In the genomic region with DNA sequence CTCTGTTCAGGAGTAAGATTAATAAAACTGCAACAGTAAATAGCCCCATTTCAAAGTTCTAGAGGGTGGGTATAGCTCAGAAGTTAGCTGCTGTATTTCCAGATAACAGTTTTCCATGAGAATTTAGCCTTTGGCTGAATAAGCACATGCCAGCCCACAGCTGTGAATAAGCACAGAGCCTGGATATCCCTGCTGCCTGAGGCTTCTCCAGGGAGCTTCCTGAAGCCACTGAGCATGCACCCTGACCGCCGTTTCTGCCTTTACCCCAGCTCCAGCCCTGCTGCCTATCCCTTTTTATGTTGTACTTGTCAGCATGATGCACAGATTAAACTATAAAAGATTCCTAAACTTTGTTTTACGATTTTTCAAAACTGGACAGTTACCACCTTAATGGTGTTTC, we compare ENCODE assay signal across 1 cellular context.
TF ChIP-seq lines count a peak whose summit lies in the region.

No MANE protein-coding gene starts in this region.

TF ChIP-seq in K562, 482 proteins besides CTCF, POLR2A, EP300 and RAD21 (continued from another document):
- TF ChIP-seq, protein P1, sequence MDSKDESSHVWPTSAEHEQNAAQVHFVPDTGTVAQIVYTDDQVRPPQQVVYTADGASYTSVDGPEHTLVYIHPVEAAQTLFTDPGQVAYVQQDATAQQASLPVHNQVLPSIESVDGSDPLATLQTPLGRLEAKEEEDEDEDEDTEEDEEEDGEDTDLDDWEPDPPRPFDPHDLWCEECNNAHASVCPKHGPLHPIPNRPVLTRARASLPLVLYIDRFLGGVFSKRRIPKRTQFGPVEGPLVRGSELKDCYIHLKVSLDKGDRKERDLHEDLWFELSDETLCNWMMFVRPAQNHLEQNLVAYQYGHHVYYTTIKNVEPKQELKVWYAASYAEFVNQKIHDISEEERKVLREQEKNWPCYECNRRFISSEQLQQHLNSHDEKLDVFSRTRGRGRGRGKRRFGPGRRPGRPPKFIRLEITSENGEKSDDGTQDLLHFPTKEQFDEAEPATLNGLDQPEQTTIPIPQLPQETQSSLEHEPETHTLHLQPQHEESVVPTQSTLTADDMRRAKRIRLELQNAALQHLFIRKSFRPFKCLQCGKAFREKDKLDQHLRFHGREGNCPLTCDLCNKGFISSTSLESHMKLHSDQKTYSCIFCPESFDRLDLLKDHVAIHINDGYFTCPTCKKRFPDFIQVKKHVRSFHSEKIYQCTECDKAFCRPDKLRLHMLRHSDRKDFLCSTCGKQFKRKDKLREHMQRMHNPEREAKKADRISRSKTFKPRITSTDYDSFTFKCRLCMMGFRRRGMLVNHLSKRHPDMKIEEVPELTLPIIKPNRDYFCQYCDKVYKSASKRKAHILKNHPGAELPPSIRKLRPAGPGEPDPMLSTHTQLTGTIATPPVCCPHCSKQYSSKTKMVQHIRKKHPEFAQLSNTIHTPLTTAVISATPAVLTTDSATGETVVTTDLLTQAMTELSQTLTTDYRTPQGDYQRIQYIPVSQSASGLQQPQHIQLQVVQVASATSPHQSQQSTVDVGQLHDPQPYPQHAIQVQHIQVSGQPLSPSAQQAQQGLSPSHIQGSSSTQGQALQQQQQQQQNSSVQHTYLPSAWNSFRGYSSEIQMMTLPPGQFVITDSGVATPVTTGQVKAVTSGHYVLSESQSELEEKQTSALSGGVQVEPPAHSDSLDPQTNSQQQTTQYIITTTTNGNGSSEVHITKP (IDR thresholded peaks at IDR 0.05; ENCODE audit: partially characterized antibody) = no peak
- TF ChIP-seq, protein P2, sequence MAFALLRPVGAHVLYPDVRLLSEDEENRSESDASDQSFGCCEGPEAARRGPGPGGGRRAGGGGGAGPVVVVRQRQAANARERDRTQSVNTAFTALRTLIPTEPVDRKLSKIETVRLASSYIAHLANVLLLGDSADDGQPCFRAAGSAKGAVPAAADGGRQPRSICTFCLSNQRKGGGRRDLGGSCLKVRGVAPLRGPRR (CRISPR knock-in tag; IDR thresholded peaks at IDR 0.05) = no peak
- no peak for TF ChIP-seq TEAD4 (IDR thresholded peaks at IDR 0.05; ENCODE audit: low read length)
- TF ChIP-seq TEAD4 (CRISPR knock-in tag; IDR thresholded peaks at IDR 0.05; ENCODE audit: borderline replicate concordance) = no peak
- TF ChIP-seq, protein P3, sequence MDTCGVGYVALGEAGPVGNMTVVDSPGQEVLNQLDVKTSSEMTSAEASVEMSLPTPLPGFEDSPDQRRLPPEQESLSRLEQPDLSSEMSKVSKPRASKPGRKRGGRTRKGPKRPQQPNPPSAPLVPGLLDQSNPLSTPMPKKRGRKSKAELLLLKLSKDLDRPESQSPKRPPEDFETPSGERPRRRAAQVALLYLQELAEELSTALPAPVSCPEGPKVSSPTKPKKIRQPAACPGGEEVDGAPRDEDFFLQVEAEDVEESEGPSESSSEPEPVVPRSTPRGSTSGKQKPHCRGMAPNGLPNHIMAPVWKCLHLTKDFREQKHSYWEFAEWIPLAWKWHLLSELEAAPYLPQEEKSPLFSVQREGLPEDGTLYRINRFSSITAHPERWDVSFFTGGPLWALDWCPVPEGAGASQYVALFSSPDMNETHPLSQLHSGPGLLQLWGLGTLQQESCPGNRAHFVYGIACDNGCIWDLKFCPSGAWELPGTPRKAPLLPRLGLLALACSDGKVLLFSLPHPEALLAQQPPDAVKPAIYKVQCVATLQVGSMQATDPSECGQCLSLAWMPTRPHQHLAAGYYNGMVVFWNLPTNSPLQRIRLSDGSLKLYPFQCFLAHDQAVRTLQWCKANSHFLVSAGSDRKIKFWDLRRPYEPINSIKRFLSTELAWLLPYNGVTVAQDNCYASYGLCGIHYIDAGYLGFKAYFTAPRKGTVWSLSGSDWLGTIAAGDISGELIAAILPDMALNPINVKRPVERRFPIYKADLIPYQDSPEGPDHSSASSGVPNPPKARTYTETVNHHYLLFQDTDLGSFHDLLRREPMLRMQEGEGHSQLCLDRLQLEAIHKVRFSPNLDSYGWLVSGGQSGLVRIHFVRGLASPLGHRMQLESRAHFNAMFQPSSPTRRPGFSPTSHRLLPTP (IDR thresholded peaks at IDR 0.05; ENCODE audit: borderline replicate concordance, extremely low read depth, insufficient read length) = no peak
